ENCODE assay signal across 14 cellular contexts in genomic region chr14:65238456-65238855, GRCh38.
DNase-seq lines count a peak whose midpoint lies in the region; ATAC-seq, FAIRE-seq and TF ChIP-seq lines count a peak whose summit lies in the region.
"Had no signal": no experiment of that assay in that cellular context is flagged by ENCODE, and none has a peak within 500 bp of the region (broad histone marks: within the 10 kb centered on the region; RNA-seq: fewer than 3 reads in every experiment).

No MANE protein-coding gene starts in this region.

- H4K20me1 ChIP-seq in endothelial cell of umbilical vein (replicated peaks; ENCODE audit: control insufficient read depth, extremely low read depth, insufficient read depth, low read length) = no peaks in the 10 kb centered on the region

- no TSS peak for BruUV-seq in endothelial cell of umbilical vein (replicated peaks; lab: Mats Ljungman, UMichigan)

- no peaks in the 10 kb centered on the region for H3K9me1 ChIP-seq in endothelial cell of umbilical vein (replicated peaks; ENCODE audit: control insufficient read depth, extremely low read depth, insufficient read depth, low read length)

- POLR2A ChIA-PET in endothelial cell of umbilical vein (lab: Charles Lee) = no interaction called here

- H3K27ac ChIP-seq in Peyer's patch = peak overlapping the region in 3 of 4 donors; percentile 41 to 93 (median 85)
- peak overlapping the region; percentile 69 for H3K27ac ChIP-seq in endothelial cell of umbilical vein (ENCODE audit: insufficient read depth, low read depth, low read length)
- H3K27ac ChIP-seq in pancreas = no peak overlapping the region
- H3K27ac ChIP-seq: ovary had no signal

- intact Hi-C loops in endothelial cell of umbilical vein (cut with micrococcal nuclease) (no loop called here), pancreas (cut with DNase I) (loop anchor here in 1 of 3 donors (10.0 kb wide), 1 partner anchor 56 kb away; no protein-coding TSS in a partner anchor), posterior vena cava (cut with DNase I) (no loop called here)

- H3K4me3 ChIP-seq in Peyer's patch = no peak overlapping the region
- H3K4me3 ChIP-seq in endothelial cell of umbilical vein (replicated peaks in 1 of 3; ENCODE audit: insufficient read depth in 1 of 3, low read depth in 1 of 3, low read length in 3 of 3) = no peak overlapping the region
- no peak overlapping the region for H3K4me3 ChIP-seq in pancreas
- H3K4me3 ChIP-seq: ovary had no signal

- peak; percentile 93 for DNase-seq in EL
- no peak for DNase-seq in Peyer's patch
- peak; percentile 51 for DNase-seq in endothelial cell of umbilical vein (ENCODE audit: low read depth, low spot score)
- DNase-seq in pancreas = no peak
- DNase-seq in posterior vena cava (ENCODE audit: low spot score) = no peak
- DNase-seq in activated effector memory CD4-positive, alpha-beta T cell treated with anti-CD3 and anti-CD28 coated beads, Interleukin-2, amount 50 U/mL, for 16 hours = no peak
- no peak for DNase-seq in DMS 273 treated with DMSO at 0.1 percent for 48 hours (lab: John Stamatoyannopoulos, UW)
- DNase-seq in stimulated activated CD4-positive, alpha-beta T cell treated with anti-CD3 and anti-CD28 coated beads, Interleukin-4, amount 100 ng/mL, for 4 hours = no peak
- DNase-seq: activated T-cell treated with anti-CD3 and anti-CD28 coated beads, Interleukin-2, amount 50 U/mL, for 24 hours; CD4-positive, alpha-beta T cell; cortex of kidney; Kasumi-1 had no signal

- no peaks in the 10 kb centered on the region for H3K27me3 ChIP-seq in Peyer's patch
- H3K27me3 ChIP-seq in endothelial cell of umbilical vein (ENCODE audit: control insufficient read depth in 2 of 2, insufficient read depth in 2 of 2, low read length in 2 of 2) = no peaks in the 10 kb centered on the region
- H3K27me3 ChIP-seq in pancreas = no peaks in the 10 kb centered on the region
- H3K27me3 ChIP-seq: ovary had no signal

- H3K4me1 ChIP-seq in Peyer's patch (peaks cover 0 to 33% (median 2%) of the 10 kb centered on the region in 4 donors), endothelial cell of umbilical vein (ENCODE audit: control insufficient read depth, extremely low read depth, insufficient read depth, low read length) (peaks cover 47% of the 10 kb centered on the region), pancreas (no peaks in the 10 kb centered on the region)

- FAIRE-seq in endothelial cell of umbilical vein (lab: Jason Lieb, UNC) (no peak), pancreas (lab: Jason Lieb, UNC) (no peak)
- FAIRE-seq: GM12892 had no signal

- CTCF ChIA-PET in endothelial cell of umbilical vein (lab: Charles Lee) = interaction anchor here (0.6 to 1.0 kb wide), 2 partner anchors 31 to 121 kb away, joined by 3 read pairs; no protein-coding TSS in a partner anchor

- 95 to 98% methylated on average over 6 of the region's 6 CpGs for WGBS in pancreas, 2 donors

- TF ChIP-seq POLR2A in Peyer's patch (IDR thresholded peaks at IDR 0.05) (no peak), endothelial cell of umbilical vein (IDR thresholded peaks at IDR 0.05; ENCODE audit: low read depth, low read length) (no peak)

- no peaks in the 10 kb centered on the region for H3K9me3 ChIP-seq in Peyer's patch
- H3K9me3 ChIP-seq in endothelial cell of umbilical vein (replicated peaks; ENCODE audit: control insufficient read depth, insufficient read depth, low read length) = no peaks in the 10 kb centered on the region
- H3K9me3 ChIP-seq in pancreas = no peaks in the 10 kb centered on the region
- H3K9me3 ChIP-seq: ovary had no signal

- H2AFZ ChIP-seq in endothelial cell of umbilical vein (ENCODE audit: low read depth, low read length) = peak overlapping the region; percentile 96

- H3K79me2 ChIP-seq in endothelial cell of umbilical vein (ENCODE audit: control insufficient read depth, insufficient read depth, low read length) = no peaks in the 10 kb centered on the region

- H3K36me3 ChIP-seq in Peyer's patch = no peaks in the 10 kb centered on the region
- no peaks in the 10 kb centered on the region for H3K36me3 ChIP-seq in endothelial cell of umbilical vein (ENCODE audit: control insufficient read depth in 2 of 2, extremely low read depth in 1 of 2, insufficient read depth in 2 of 2, low read length in 2 of 2)
- H3K36me3 ChIP-seq in pancreas = no peaks in the 10 kb centered on the region
- H3K36me3 ChIP-seq: ovary had no signal

- H3K4me2 ChIP-seq in endothelial cell of umbilical vein (ENCODE audit: insufficient read depth, low read length) = peak overlapping the region; percentile 33

- dilution Hi-C loops in endothelial cell of umbilical vein (cut with MboI; ENCODE audit: extremely low pct_ligation_motif_present, low sequenced_read_pairs) = no loop called here

- TF ChIP-seq CTCF in Peyer's patch (IDR thresholded peaks at IDR 0.05) (no peak), endothelial cell of umbilical vein (IDR thresholded peaks at IDR 0.05; ENCODE audit: extremely low read depth in 1 of 2, insufficient read depth in 1 of 2, low read depth in 1 of 2, low read length in 2 of 2) (no peak), pancreas (IDR thresholded peaks at IDR 0.05) (no peak)

- H3K9ac ChIP-seq in endothelial cell of umbilical vein (replicated peaks; ENCODE audit: extremely low read depth, insufficient read depth, low read length) = no peak overlapping the region

- peak in 3 of 4 donors; percentile 37 to 57 (median 57) for ATAC-seq in pancreas

TF ChIP-seq in endothelial cell of umbilical vein, 7 proteins besides CTCF, POLR2A, EP300 and RAD21:
- peak; percentile 7 for TF ChIP-seq GATA2 (IDR thresholded peaks at IDR 0.05; ENCODE audit: insufficient read depth, insufficient read length, low read depth, low read length)
- TF ChIP-seq POLR2AphosphoS5 (IDR thresholded peaks at IDR 0.05; ENCODE audit: insufficient read depth, low read depth, low read length) = no peak
- TF ChIP-seq FOS (IDR thresholded peaks at IDR 0.05; ENCODE audit: borderline replicate concordance, insufficient read depth, low read length) = peak; percentile 70
- TF ChIP-seq JUN (IDR thresholded peaks at IDR 0.05; ENCODE audit: borderline replicate concordance, insufficient read depth, insufficient read length, low read depth) = no peak
- no peak for TF ChIP-seq MYC (IDR thresholded peaks at IDR 0.05; ENCODE audit: low read depth, low read length)

Comparison
In these comparisons a context has a peak if more than half of its experiments do, and no peak if none do; other contexts are left out.
1. DNase-seq: peak in EL (single experiment) and endothelial cell of umbilical vein (single experiment); none in Peyer's patch (0 of 3), pancreas (0 of 6), posterior vena cava (single experiment), activated effector memory CD4-positive, alpha-beta T cell treated with anti-CD3 and anti-CD28 coated beads, Interleukin-2, amount 50 U/mL, for 16 hours (single experiment), DMS 273 treated with DMSO at 0.1 percent for 48 hours (single experiment) and stimulated activated CD4-positive, alpha-beta T cell treated with anti-CD3 and anti-CD28 coated beads, Interleukin-4, amount 100 ng/mL, for 4 hours (0 of 2).
2. H3K27ac ChIP-seq: peak in Peyer's patch (3 of 4) and endothelial cell of umbilical vein (single experiment); none in pancreas (0 of 4).